14 cellular contexts compared by ENCODE assay signal in the genomic region with DNA sequence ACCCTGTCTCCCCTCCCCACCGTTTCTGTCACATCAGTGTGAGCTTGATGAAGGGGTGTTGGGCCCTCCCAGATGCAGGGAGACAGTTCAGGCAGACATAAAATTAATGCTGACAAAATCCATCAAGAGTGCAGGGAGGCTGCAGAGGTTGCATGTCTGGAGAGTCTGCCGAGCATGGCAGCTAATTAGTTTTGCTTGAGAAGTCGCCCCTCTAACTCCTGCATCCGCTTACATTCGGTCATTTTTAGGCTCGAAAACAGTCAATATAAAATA. TPM values are rescaled to one million over a fixed set of nuclear protein-coding genes. Genes with fewer than 3 reads are reported as not detected.
DNase-seq lines count a peak whose midpoint lies in the region; ATAC-seq and TF ChIP-seq lines count a peak whose summit lies in the region.
"Had no signal": no experiment of that assay in that cellular context is flagged by ENCODE, and none has a peak within 500 bp of the region (broad histone marks: within the 10 kb centered on the region; RNA-seq: fewer than 3 reads in every experiment).

No MANE protein-coding gene starts in this region.

- no peaks in the 10 kb centered on the region for H3K79me2 ChIP-seq in Karpas-422 (ENCODE audit: low read length)
- H3K79me2 ChIP-seq in mesendoderm (ENCODE audit: control insufficient read depth, insufficient read depth, low read length): no peaks in the 10 kb centered on the region

- no peak overlapping the region for H3K27ac ChIP-seq in Karpas-422 (ENCODE audit: low read length)
- no peak overlapping the region for H3K27ac ChIP-seq in endodermal cell (ENCODE audit: low read depth, low read length)
- peak overlapping the region; percentile 19 for H3K27ac ChIP-seq in mesendoderm (ENCODE audit: low read depth, low read length)
- H3K27ac ChIP-seq in ascending aorta: no peak overlapping the region

- ATAC-seq in GM21390 (IDR thresholded peaks at IDR 0.05; ENCODE audit: unreplicated experiment): no peak
- ATAC-seq: CD8-positive, alpha-beta T cell; GM12878; GM23338 had no signal

- intact Hi-C loops in ascending aorta (cut with DNase I): no loop called here

- H3K18ac ChIP-seq in mesendoderm (ENCODE audit: low read length): peak overlapping the region; percentile 3

- no peak overlapping the region for H4K8ac ChIP-seq in mesendoderm (ENCODE audit: low read depth, low read length)

- H2AK5ac ChIP-seq in mesendoderm (ENCODE audit: low read length): peak overlapping the region; percentile 54

- H3K4me3 Mint-ChIP-seq in endodermal cell: no peak overlapping the region
- H3K4me3 Mint-ChIP-seq: B cell; CD14-positive monocyte; CD8-positive, alpha-beta T cell; GM23338; H9 had no signal

- H3K27me3 ChIP-seq in Karpas-422 (ENCODE audit: low read length) (peaks cover 3% of the 10 kb centered on the region; the same call in 1 of the 2 replicates), endodermal cell (ENCODE audit: control insufficient read depth, insufficient read depth, low read length, poor library complexity, severe bottlenecking) (no peaks in the 10 kb centered on the region), mesendoderm (ENCODE audit: insufficient read depth, low read length, poor library complexity) (no peaks in the 10 kb centered on the region), ascending aorta (no peaks in the 10 kb centered on the region)

- peaks cover 43% of the 10 kb centered on the region for H3K4me1 Mint-ChIP-seq in endodermal cell
- H3K4me1 Mint-ChIP-seq: B cell had no signal

- no peak overlapping the region; the same call in 1 of the 2 replicates for H2AFZ ChIP-seq in Karpas-422 (ENCODE audit: low read length)
- H2AFZ ChIP-seq: GM23338 had no signal

- H3K56ac ChIP-seq in mesendoderm (ENCODE audit: low read length): peak overlapping the region; percentile 78

- H3K9me3 ChIP-seq in Karpas-422 (ENCODE audit: low read length) (peaks cover 3% of the 10 kb centered on the region; the same call in 1 of the 2 replicates), endodermal cell (ENCODE audit: control insufficient read depth, low read length) (peaks cover 14% of the 10 kb centered on the region), ascending aorta (no peaks in the 10 kb centered on the region)

- no peaks in the 10 kb centered on the region for H3K79me1 ChIP-seq in mesendoderm (ENCODE audit: low read length)

- no peak for DNase-seq in Karpas-422
- no peak for DNase-seq in endodermal cell
- no peak for DNase-seq in mesendoderm
- DNase-seq in epidermal melanocyte (ENCODE audit: insufficient read length, low spot score): no peak
- no peak for DNase-seq in ascending aorta (ENCODE audit: low spot score in 2 of 2)
- DNase-seq in DMS53 treated with DMSO at 0.1 percent for 48 hours (lab: John Stamatoyannopoulos, UW; ENCODE audit: unreplicated experiment): no peak
- DNase-seq: CD8-positive, alpha-beta T cell; DMS79; H9 had no signal

- no peaks in the 10 kb centered on the region for H3K27me3 Mint-ChIP-seq in endodermal cell (ENCODE audit: insufficient read depth)
- H3K27me3 Mint-ChIP-seq: B cell had no signal

- H3K4me1 ChIP-seq in Karpas-422 (ENCODE audit: low read length) (peaks cover 16% of the 10 kb centered on the region), endodermal cell (ENCODE audit: control insufficient read depth, insufficient read depth, low read length) (peaks cover 34% of the 10 kb centered on the region), mesendoderm (ENCODE audit: control insufficient read depth, low read depth, low read length) (peaks cover 21% of the 10 kb centered on the region), ascending aorta (no peaks in the 10 kb centered on the region)

- H4K20me1 ChIP-seq in Karpas-422 (ENCODE audit: insufficient read depth, low read depth, low read length): no peaks in the 10 kb centered on the region

- H3K4me2 ChIP-seq in Karpas-422 (ENCODE audit: low read depth, low read length, poor library complexity, severe bottlenecking) (no peak overlapping the region), mesendoderm (ENCODE audit: low read length) (no peak overlapping the region)
- H3K4me2 ChIP-seq: GM23338 had no signal

- H3K4me3 ChIP-seq in Karpas-422 (ENCODE audit: low read length): no peak overlapping the region
- no peak overlapping the region for H3K4me3 ChIP-seq in endodermal cell (ENCODE audit: low read length)
- H3K4me3 ChIP-seq in mesendoderm (ENCODE audit: low read length): no peak overlapping the region
- no peak overlapping the region for H3K4me3 ChIP-seq in ascending aorta
- H3K4me3 ChIP-seq: GM12878, GM23338 had no signal

- H3K4ac ChIP-seq in mesendoderm (ENCODE audit: low read depth, low read length): no peak overlapping the region

- H3K9me3 Mint-ChIP-seq in endodermal cell: peaks cover 10% of the 10 kb centered on the region
- H3K9me3 Mint-ChIP-seq: GM23338, H9 had no signal

- 88 to 92% methylated on average over 2 to 6 of the region's 6 CpGs for WGBS in endodermal cell (ENCODE audit: insufficient coverage in 1 of 2, insufficient read length in 1 of 2), 2 experiments
- WGBS in mesendoderm (ENCODE audit: extremely low coverage, insufficient coverage, low lambda C conversion rate): no CpG with 5 or more reads among the region's 6 CpGs

- H3K9ac ChIP-seq in Karpas-422 (ENCODE audit: low read length) (peak overlapping the region; percentile 15; the same call in 1 of the 2 replicates), endodermal cell (ENCODE audit: extremely low read depth, low read length, poor library complexity, severe bottlenecking) (no peak overlapping the region), mesendoderm (ENCODE audit: low read length) (no peak overlapping the region)

- H3K23ac ChIP-seq in mesendoderm (ENCODE audit: low read length): no peak overlapping the region

- TF ChIP-seq CTCF in endodermal cell (conservative IDR thresholded peaks at IDR 0.05) (no peak), ascending aorta (IDR thresholded peaks at IDR 0.05) (no peak)

- peak overlapping the region; percentile 3 for H2BK120ac ChIP-seq in mesendoderm (ENCODE audit: low read depth, low read length)

- H2BK15ac ChIP-seq in mesendoderm (replicated peaks; ENCODE audit: low read depth): no peak overlapping the region

- no peak overlapping the region for H4K5ac ChIP-seq in mesendoderm (ENCODE audit: low read length)

- H3K9me2 ChIP-seq in Karpas-422 (replicated peaks; ENCODE audit: insufficient read depth, low read length): no peaks in the 10 kb centered on the region

- peak overlapping the region; percentile 32 for H3K27ac Mint-ChIP-seq in endodermal cell
- H3K27ac Mint-ChIP-seq: B cell; CD14-positive monocyte; CD8-positive, alpha-beta T cell; GM23338; H9 had no signal

- H3K36me3 Mint-ChIP-seq in endodermal cell (ENCODE audit: low read depth): no peaks in the 10 kb centered on the region
- H3K36me3 Mint-ChIP-seq: CD14-positive monocyte had no signal

- no peaks in the 10 kb centered on the region for H3K36me3 ChIP-seq in Karpas-422 (ENCODE audit: insufficient read depth, low read length)
- H3K36me3 ChIP-seq in endodermal cell (ENCODE audit: control insufficient read depth, insufficient read depth, low read length): no peaks in the 10 kb centered on the region
- no peaks in the 10 kb centered on the region for H3K36me3 ChIP-seq in mesendoderm (ENCODE audit: control insufficient read depth, insufficient read depth, low read length)
- no peaks in the 10 kb centered on the region for H3K36me3 ChIP-seq in ascending aorta

- peak overlapping the region; percentile 81 for H2BK5ac ChIP-seq in mesendoderm (ENCODE audit: low read length)

RNA-seq across cellular contexts. Expression of a gene that starts 44.9 kb away (rescaled TPM):
- 14.9 and 16.2 TPM in 2 replicates for total RNA-seq in Karpas-422 (2014; rRNA removed; shearing (Covaris generic); ENCODE audit: low replicate concordance)
- 10 to 100 TPM; 24.0 to 56.3 TPM for total RNA-seq in endodermal cell
- 14.2 TPM for polyA plus RNA-seq in endodermal cell (2013, experiment 1 of 2)
- polyA plus RNA-seq in endodermal cell (2013, experiment 2 of 2): 13.1 TPM
- polyA plus RNA-seq in mesendoderm (2013, experiment 1 of 2): 5.1 TPM
- polyA plus RNA-seq in mesendoderm (2013, experiment 2 of 2): 5.4 TPM
- total RNA-seq in ascending aorta: 0.53 TPM
- polyA plus RNA-seq: CD14-positive monocyte had no signal

RNA-seq across cellular contexts. Expression of a gene that starts 56.0 kb away (rescaled TPM):
- total RNA-seq in Karpas-422 (2014; rRNA removed; shearing (Covaris generic); ENCODE audit: low replicate concordance): 18.0 and 26.4 TPM in 2 replicates
- total RNA-seq in endodermal cell: 10 to 100 TPM; 41.7 to 55.2 TPM
- 28.1 TPM for polyA plus RNA-seq in endodermal cell (2013, experiment 1 of 2)
- polyA plus RNA-seq in endodermal cell (2013, experiment 2 of 2): 26.3 TPM
- 34.5 TPM for polyA plus RNA-seq in mesendoderm (2013, experiment 1 of 2)
- polyA plus RNA-seq in mesendoderm (2013, experiment 2 of 2): 36.6 TPM
- total RNA-seq in ascending aorta: 13.0 TPM

Comparison
In these comparisons a context has a peak if more than half of its experiments do, and no peak if none do; other contexts are left out.
1. RNA of a gene that starts 44.9 kb away (total RNA-seq): 24.0 to 56.3 TPM in endodermal cell and 14.9 to 16.2 TPM in Karpas-422; 0.53 TPM in ascending aorta (single experiment); every median in the first group is over 10 times any median in the second.